ENCODE assay signal across 9 cellular contexts in genomic region chr20:5835234-5835845, GRCh38.
DNase-seq lines count a peak whose midpoint lies in the region; ATAC-seq and TF ChIP-seq lines count a peak whose summit lies in the region.
"Had no signal": no experiment of that assay in that cellular context is flagged by ENCODE, and none has a peak within 500 bp of the region (broad histone marks: within the 10 kb centered on the region; RNA-seq: fewer than 3 reads in every experiment).

No MANE protein-coding gene starts in this region.

- peaks cover 0 to 5% (median 0%) of the 10 kb centered on the region in 11 donors for H3K9me3 ChIP-seq in heart right ventricle

- H3K27me3 ChIP-seq in heart right ventricle, result no peaks in the 10 kb centered on the region

- no peaks in the 10 kb centered on the region for H3K27me3 Mint-ChIP-seq in activated CD8-positive, alpha-beta T cell treated with anti-CD3 and anti-CD28 coated beads, Interleukin-2, amount 10 ng/mL, durations not matched to agents 7 days and 5 days (ENCODE audit: low read depth)
- no peaks in the 10 kb centered on the region for H3K27me3 Mint-ChIP-seq in progenitor cell of endocrine pancreas

- H3K4me3 ChIP-seq in heart right ventricle, result no peak overlapping the region

- H3K36me3 Mint-ChIP-seq in activated CD8-positive, alpha-beta T cell treated with anti-CD3 and anti-CD28 coated beads, Interleukin-2, amount 10 ng/mL, durations not matched to agents 7 days and 5 days (ENCODE audit: low read depth), result peaks cover 6% of the 10 kb centered on the region
- peaks cover 2% of the 10 kb centered on the region for H3K36me3 Mint-ChIP-seq in progenitor cell of endocrine pancreas (ENCODE audit: insufficient read depth)

- TF ChIP-seq CTCF in heart right ventricle (IDR thresholded peaks at IDR 0.05) (no peak), progenitor cell of endocrine pancreas (IDR thresholded peaks at IDR 0.05; ENCODE audit: unreplicated experiment) (no peak)

- DNase-seq in stimulated activated CD4-positive, alpha-beta T cell treated with anti-CD3 and anti-CD28 coated beads, Interleukin-15, amount 100 ng/mL, for 24 hours, result peak; percentile 11
- no peak for DNase-seq in stimulated activated CD4-positive, alpha-beta T cell treated with anti-CD3 and anti-CD28 coated beads, Interleukin-4, amount 100 ng/mL, for 4 hours
- DNase-seq in activated CD8-positive, alpha-beta T cell treated with anti-CD3 and anti-CD28 coated beads, Interleukin-2, amount 10 ng/mL, durations not matched to agents 7 days and 5 days, result no peak
- DNase-seq in heart right ventricle, result peak; percentile 21 to 33
- peak; percentile 51 for DNase-seq in ureter (ENCODE audit: low spot score)
- no peak for DNase-seq in progenitor cell of endocrine pancreas (ENCODE audit: low spot score, unreplicated experiment)
- DNase-seq in OCI-M2 (lab: John Stamatoyannopoulos, UW; ENCODE audit: unreplicated experiment), result no peak

- POLR2A ChIA-PET in activated CD8-positive, alpha-beta T cell treated with anti-CD3 and anti-CD28 coated beads, Interleukin-2, amount 10 ng/mL, durations not matched to agents 7 days and 5 days (lab: Charles Lee), result interaction anchor here (0.6 kb wide), 1 partner anchor 101 kb away, joined by 3 read pairs; no protein-coding TSS in a partner anchor

- CTCF ChIA-PET in activated CD8-positive, alpha-beta T cell treated with anti-CD3 and anti-CD28 coated beads, Interleukin-2, amount 10 ng/mL, durations not matched to agents 7 days and 5 days (lab: Charles Lee), result interaction anchor here (1.1 to 1.5 kb wide), 3 partner anchors 9 to 305 kb away, joined by 3 to 4 read pairs (median 3); no protein-coding TSS in a partner anchor

- H3K9me3 Mint-ChIP-seq in activated CD8-positive, alpha-beta T cell treated with anti-CD3 and anti-CD28 coated beads, Interleukin-2, amount 10 ng/mL, durations not matched to agents 7 days and 5 days (ENCODE audit: insufficient read depth), result no peaks in the 10 kb centered on the region
- H3K9me3 Mint-ChIP-seq in progenitor cell of endocrine pancreas (ENCODE audit: low read depth), result no peaks in the 10 kb centered on the region

- peaks cover 10 to 45% (median 18%) of the 10 kb centered on the region in 9 donors for H3K4me1 ChIP-seq in heart right ventricle

- H3K4me1 Mint-ChIP-seq in activated CD8-positive, alpha-beta T cell treated with anti-CD3 and anti-CD28 coated beads, Interleukin-2, amount 10 ng/mL, durations not matched to agents 7 days and 5 days (ENCODE audit: low read depth), result peaks cover 18% of the 10 kb centered on the region
- H3K4me1 Mint-ChIP-seq in progenitor cell of endocrine pancreas (ENCODE audit: low read depth), result peaks cover 6% of the 10 kb centered on the region

- no peak overlapping the region for H3K4me3 Mint-ChIP-seq in activated CD8-positive, alpha-beta T cell treated with anti-CD3 and anti-CD28 coated beads, Interleukin-2, amount 10 ng/mL, durations not matched to agents 7 days and 5 days
- no peak overlapping the region for H3K4me3 Mint-ChIP-seq in progenitor cell of endocrine pancreas (ENCODE audit: low read depth)

- 71 to 89% methylated on average over 3 of the region's 3 CpGs for WGBS in heart right ventricle, 2 donors

- no peaks in the 10 kb centered on the region for H3K36me3 ChIP-seq in heart right ventricle

- intact Hi-C loops in heart right ventricle (cut with DNase I), result loop anchor here in 1 of 10 donors (10.0 kb wide), 1 partner anchor 49 kb away; no protein-coding TSS in a partner anchor

- ATAC-seq in activated CD8-positive, alpha-beta T cell treated with anti-CD3 and anti-CD28 coated beads, Interleukin-2, amount 10 ng/mL, durations not matched to agents 7 days and 5 days, result peak; percentile 47
- peak in 6 of 8 donors; percentile 39 to 81 (median 64) for ATAC-seq in heart right ventricle
- ATAC-seq in HG03280 (IDR thresholded peaks at IDR 0.05; ENCODE audit: unreplicated experiment), result no peak
- ATAC-seq: Panc1 had no signal

- no peak overlapping the region for H3K27ac Mint-ChIP-seq in activated CD8-positive, alpha-beta T cell treated with anti-CD3 and anti-CD28 coated beads, Interleukin-2, amount 10 ng/mL, durations not matched to agents 7 days and 5 days
- H3K27ac Mint-ChIP-seq in progenitor cell of endocrine pancreas, result no peak overlapping the region

- H3K27ac ChIP-seq in heart right ventricle, result peak overlapping the region; percentile 3 to 86 (median 69)

Comparison
In these comparisons a context has a peak if more than half of its experiments do, and no peak if none do; other contexts are left out.
1. DNase-seq: peak in stimulated activated CD4-positive, alpha-beta T cell treated with anti-CD3 and anti-CD28 coated beads, Interleukin-15, amount 100 ng/mL, for 24 hours (single experiment), heart right ventricle (2 of 2) and ureter (single experiment); none in stimulated activated CD4-positive, alpha-beta T cell treated with anti-CD3 and anti-CD28 coated beads, Interleukin-4, amount 100 ng/mL, for 4 hours (0 of 2), activated CD8-positive, alpha-beta T cell treated with anti-CD3 and anti-CD28 coated beads, Interleukin-2, amount 10 ng/mL, durations not matched to agents 7 days and 5 days (single experiment), progenitor cell of endocrine pancreas (single experiment) and OCI-M2 (single experiment).